In the genomic region with DNA sequence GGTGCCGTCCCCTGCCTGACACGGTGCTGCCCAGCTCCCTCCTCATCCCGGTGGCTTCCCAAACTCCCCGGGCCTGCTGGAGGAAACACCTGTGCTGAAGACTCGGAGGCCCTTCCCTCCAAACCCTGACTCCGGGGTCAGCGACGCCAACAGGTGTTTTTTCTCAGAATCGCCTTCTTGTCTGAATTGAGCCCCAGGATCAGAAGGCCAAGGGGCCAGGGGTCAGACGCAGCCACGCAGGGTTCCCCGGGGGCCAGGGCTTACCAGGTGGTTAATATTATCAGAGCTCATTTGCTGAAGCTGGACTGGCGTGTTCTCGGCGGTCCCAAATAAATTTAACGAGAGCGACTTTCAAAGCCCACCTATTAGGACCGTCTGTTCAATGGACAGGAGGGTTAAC, we compare ENCODE assay signal across 22 cellular contexts.
"Had no signal": no experiment of that assay in that cellular context is flagged by ENCODE, and none has a peak within 500 bp of the region (broad histone marks: within the 10 kb centered on the region; RNA-seq: fewer than 3 reads in every experiment).

No MANE protein-coding gene starts in this region.

- H3K4me3 ChIP-seq: colonic mucosa, coronary artery, dorsolateral prefrontal cortex, esophagus muscularis mucosa, esophagus squamous epithelium, gastrocnemius medialis, gastroesophageal sphincter, heart left ventricle, heart right ventricle had no signal

- DNase-seq: colonic mucosa; cortex of kidney; dermis blood vessel endothelial cell; dorsolateral prefrontal cortex; effector CD4-positive, alpha-beta T cell; effector CD8-positive, alpha-beta T cell; effector memory CD4-positive, alpha-beta T cell; effector memory CD8-positive, alpha-beta T cell; endodermal cell; erythroblast; esophagus squamous epithelium; foreskin fibroblast; foreskin keratinocyte; foreskin melanocyte; gastrocnemius medialis; glutamatergic neuron; heart right ventricle had no signal

- H3K36me3 ChIP-seq: colonic mucosa, esophagus muscularis mucosa, esophagus squamous epithelium, gastrocnemius medialis, gastroesophageal sphincter, heart left ventricle, heart right ventricle had no signal

- H3K27me3 ChIP-seq: colonic mucosa, esophagus squamous epithelium, foreskin keratinocyte, gastrocnemius medialis, heart left ventricle had no signal

- H3K27ac ChIP-seq: colonic mucosa, coronary artery, dorsolateral prefrontal cortex, epithelial cell of prostate, esophagus muscularis mucosa, esophagus squamous epithelium, foreskin keratinocyte, gastrocnemius medialis, gastroesophageal sphincter, heart left ventricle, heart right ventricle had no signal

- H3K9me3 ChIP-seq: colonic mucosa, gastrocnemius medialis had no signal

- H3K4me1 ChIP-seq: colonic mucosa, esophagus muscularis mucosa, esophagus squamous epithelium, foreskin keratinocyte, gastrocnemius medialis, gastroesophageal sphincter, heart left ventricle, heart right ventricle had no signal
